ENCODE assay signal across 15 cellular contexts in genomic region chr1:119101563-119101962, GRCh38. TPM values are rescaled to one million over a fixed set of nuclear protein-coding genes. Genes with fewer than 3 reads are reported as not detected.
DNase-seq lines count a peak whose midpoint lies in the region; ATAC-seq, FAIRE-seq and TF ChIP-seq lines count a peak whose summit lies in the region.
"Had no signal": no experiment of that assay in that cellular context is flagged by ENCODE, and none has a peak within 500 bp of the region (broad histone marks: within the 10 kb centered on the region; RNA-seq: fewer than 3 reads in every experiment).

No MANE protein-coding gene starts in this region.

- H3K27me3 ChIP-seq in lower lobe of right lung (ENCODE audit: low read depth) (no peaks in the 10 kb centered on the region), transverse colon (no peaks in the 10 kb centered on the region)

- H3K36me3 ChIP-seq in lower lobe of right lung (no peaks in the 10 kb centered on the region), transverse colon (no peaks in the 10 kb centered on the region)

- H3K9me3 ChIP-seq in lower lobe of right lung (no peaks in the 10 kb centered on the region), transverse colon (no peaks in the 10 kb centered on the region)

- H3K27ac ChIP-seq in lower lobe of right lung (no peak overlapping the region), transverse colon (peak overlapping the region in 1 of 4 donors; percentile 44)
- H3K27ac ChIP-seq: SK-N-MC had no signal

- DNase-seq in LHCN-M2 (ENCODE audit: low read depth) (peak; percentile 97), dedifferentiated amniotic fluid mesenchymal stem cell (ENCODE audit: extremely low spot score) (peak; percentile 16), lower lobe of right lung (no peak), transverse colon (no peak), superior temporal gyrus (ENCODE audit: extremely low spot score) (no peak), H54 (ENCODE audit: insufficient read length, low spot score) (no peak)
- DNase-seq: Calu3; dermis blood vessel endothelial cell; H9; NCI-H1694; stimulated activated CD4-positive, alpha-beta T cell treated with anti-CD3 and anti-CD28 coated beads, Interleukin-12 subunit alpha, Interleukin-12 subunit beta, amount 100 ng/mL, for 4 hours had no signal

- in situ Hi-C loops in transverse colon (cut with MboI; ENCODE audit: low pct_ligation_motif_present in 1 of 4, low pct_unique_long_range_greater_than_20kb in 1 of 4, low sequenced_read_pairs in 3 of 4), result no loop called here

- no peak for TF ChIP-seq CTCF in lower lobe of right lung (IDR thresholded peaks at IDR 0.05)
- no peak for TF ChIP-seq CTCF in transverse colon (IDR thresholded peaks at IDR 0.05)

- no peak overlapping the region for H3K4me3 ChIP-seq in lower lobe of right lung
- H3K4me3 ChIP-seq in transverse colon, result no peak overlapping the region
- H3K4me3 ChIP-seq: SK-N-MC had no signal

- FAIRE-seq in H54 (lab: Jason Lieb, UNC), result no peak
- FAIRE-seq: HepG2 had no signal

- TF ChIP-seq POLR2A in transverse colon (IDR thresholded peaks at IDR 0.05) (no peak), H54 (IDR thresholded peaks at IDR 0.05; ENCODE audit: low read depth, low read length) (no peak)

- H3K4me1 ChIP-seq in lower lobe of right lung, result no peaks in the 10 kb centered on the region
- peaks cover 0 to 5% (median 0%) of the 10 kb centered on the region in 4 donors for H3K4me1 ChIP-seq in transverse colon

- ATAC-seq in lower lobe of right lung, result peak; percentile 79 to 90
- ATAC-seq in HG03571 (IDR thresholded peaks at IDR 0.05; ENCODE audit: unreplicated experiment), result no peak
- ATAC-seq in HG03108 (IDR thresholded peaks at IDR 0.05; ENCODE audit: unreplicated experiment), result no peak
- ATAC-seq: HepG2 had no signal

- peak; percentile 64 for TF ChIP-seq EP300 in transverse colon (IDR thresholded peaks at IDR 0.05; ENCODE audit: low read depth)

- 80 to 82% methylated on average over 1 of the region's 1 CpG for WGBS in transverse colon (ENCODE audit: low coverage in 1 of 2), 2 donors

- intact Hi-C loops in lower lobe of right lung (cut with DNase I) (no loop called here), transverse colon (cut with DNase I; ENCODE audit: low total_unique reads) (no loop called here)

RNA-seq across cellular contexts. Expression of gene WARS2, which starts 38.9 kb away (rescaled TPM):
- total RNA-seq in LHCN-M2 (2014; rRNA removed) (15.8 and 19.1 TPM in 2 replicates), lower lobe of right lung (8.9 TPM), transverse colon (10 to 100 TPM in 2 of 4 donors, 1 to 10 TPM in 2; 4.6 to 18.6 (median 10.3) TPM)
- 7.3 TPM for polyA plus RNA-seq in LHCN-M2 (2012)

Comparison
In these comparisons a context has a peak if more than half of its experiments do, and no peak if none do; other contexts are left out.
1. DNase-seq: peak in LHCN-M2 (single experiment) and dedifferentiated amniotic fluid mesenchymal stem cell (single experiment); none in lower lobe of right lung (single experiment), transverse colon (single experiment), superior temporal gyrus (single experiment) and H54 (single experiment).
2. ATAC-seq: peak in lower lobe of right lung (2 of 2); none in HG03571 (single experiment) and HG03108 (single experiment).